Comparison of ENCODE assay signal across 8 cellular contexts in genomic region chr16:47037396-47037745, GRCh38.
DNase-seq lines count a peak whose midpoint lies in the region; ATAC-seq and TF ChIP-seq lines count a peak whose summit lies in the region.

No MANE protein-coding gene starts in this region.

- TF ChIP-seq POLR2A in heart left ventricle (IDR thresholded peaks at IDR 0.05): no peak

- no peaks in the 10 kb centered on the region; the same call in 1 of the 2 replicates for H3F3A ChIP-seq in DOHH2 (ENCODE audit: control insufficient read depth, insufficient read depth)

- no peaks in the 10 kb centered on the region for H4K20me1 ChIP-seq in DOHH2 (ENCODE audit: control insufficient read depth, insufficient read depth, low read depth, low read length)
- H4K20me1 ChIP-seq in KMS-11 (ENCODE audit: insufficient read depth): no peaks in the 10 kb centered on the region

- H3K9ac ChIP-seq in KMS-11: peak overlapping the region; percentile 65

- TF ChIP-seq CTCF in DOHH2 (IDR thresholded peaks at IDR 0.05; ENCODE audit: low read depth, low read length, poor library complexity, severe bottlenecking) (no peak), KMS-11 (conservative IDR thresholded peaks at IDR 0.05; ENCODE audit: low read depth, low read length) (no peak), heart left ventricle (IDR thresholded peaks at IDR 0.05) (no peak)

- WGBS in heart left ventricle, 4 donors: 1 to 20% (median 2%) methylated on average over 1 to 24 of the region's 24 CpGs

- H3K9me2 ChIP-seq in DOHH2 (replicated peaks; ENCODE audit: control insufficient read depth, low read length): no peaks in the 10 kb centered on the region

- H3K27me3 ChIP-seq in DOHH2 (ENCODE audit: control insufficient read depth, low read length) (no peaks in the 10 kb centered on the region), KMS-11 (ENCODE audit: insufficient read depth, low read depth) (no peaks in the 10 kb centered on the region), heart left ventricle (no peaks in the 10 kb centered on the region)

- H3K9me3 ChIP-seq in DOHH2 (ENCODE audit: control insufficient read depth, insufficient read depth, low read length) (no peaks in the 10 kb centered on the region), heart left ventricle (no peaks in the 10 kb centered on the region)

- H3K4me2 ChIP-seq in DOHH2 (ENCODE audit: low read length): peak overlapping the region; percentile 89
- peak overlapping the region; percentile 94 for H3K4me2 ChIP-seq in KMS-11

- H3K4me1 ChIP-seq in DOHH2 (ENCODE audit: control insufficient read depth, low read length): peaks cover 48% of the 10 kb centered on the region
- no peaks in the 10 kb centered on the region for H3K4me1 ChIP-seq in KMS-11 (ENCODE audit: low read depth, poor library complexity, severe bottlenecking)
- peaks cover 0 to 12% (median 3%) of the 10 kb centered on the region in 12 donors for H3K4me1 ChIP-seq in heart left ventricle

- H3K36me3 ChIP-seq in DOHH2 (ENCODE audit: control insufficient read depth, low read length) (no peaks in the 10 kb centered on the region), KMS-11 (ENCODE audit: insufficient read depth) (no peaks in the 10 kb centered on the region), heart left ventricle (no peaks in the 10 kb centered on the region)

- H3K27ac ChIP-seq in DOHH2 (ENCODE audit: low read depth, low read length): no peak overlapping the region
- no peak overlapping the region for H3K27ac ChIP-seq in KMS-11
- peak overlapping the region in 6 of 12 donors; percentile 29 to 68 (median 50) for H3K27ac ChIP-seq in heart left ventricle

- DNase-seq in activated T-helper 1 cell treated with anti-CD3 and anti-CD28 coated beads, Interleukin-2, amount 50 U/mL, for 16 hours (ENCODE audit: low read depth in 1 of 2, low spot score in 1 of 2): peak; percentile 2 to 5
- DNase-seq in heart left ventricle (peak in 2 of 5 donors; percentile 41 to 55), sciatic nerve (ENCODE audit: low spot score) (peak; percentile 72), SW 1271 (lab: John Stamatoyannopoulos, UW) (no peak)
- no peak for DNase-seq in NK-92 treated with Interleukin-12 subunit alpha and Interleukin-12 subunit beta, amount 100 ng/mL, for 24 hours (lab: John Stamatoyannopoulos, UW)

- ATAC-seq in GM21576 (IDR thresholded peaks at IDR 0.05; ENCODE audit: unreplicated experiment): peak; percentile 34
- peak in 2 of 4 donors; percentile 58 to 66 for ATAC-seq in heart left ventricle
- ATAC-seq in sciatic nerve: peak; percentile 22

- intact Hi-C loops in heart left ventricle (cut with DNase I): loop anchor here (5.0 to 10.0 kb wide), 7 partner anchors 65 to 1130 kb away; partner anchors contain the start of genes NETO2 (in 6 of the 10), ABCC12 (in 4 of the 10) and DNAJA2 (in 1 of the 10)
- intact Hi-C loops in sciatic nerve (cut with DNase I): no loop called here

- peak overlapping the region; percentile 100 for H2AFZ ChIP-seq in KMS-11 (ENCODE audit: low read depth)

- H3K79me2 ChIP-seq in DOHH2 (ENCODE audit: control insufficient read depth, low read length) (no peaks in the 10 kb centered on the region), KMS-11 (ENCODE audit: insufficient read depth, low read depth) (no peaks in the 10 kb centered on the region)

- H3K4me3 ChIP-seq in DOHH2 (ENCODE audit: low read length) (peak overlapping the region; percentile 73), KMS-11 (IDR thresholded peaks at IDR 0.05; ENCODE audit: insufficient read depth, low read depth, low read length) (no peak overlapping the region), heart left ventricle (peak overlapping the region; percentile 60 to 78 (median 66))

Comparison
In these comparisons a context has a peak if more than half of its experiments do, and no peak if none do; other contexts are left out.
1. DNase-seq: peak in activated T-helper 1 cell treated with anti-CD3 and anti-CD28 coated beads, Interleukin-2, amount 50 U/mL, for 16 hours (2 of 2) and sciatic nerve (single experiment); none in SW 1271 (0 of 2) and NK-92 treated with Interleukin-12 subunit alpha and Interleukin-12 subunit beta, amount 100 ng/mL, for 24 hours (single experiment).